ENCODE assay signal across 8 cellular contexts in the genomic region with DNA sequence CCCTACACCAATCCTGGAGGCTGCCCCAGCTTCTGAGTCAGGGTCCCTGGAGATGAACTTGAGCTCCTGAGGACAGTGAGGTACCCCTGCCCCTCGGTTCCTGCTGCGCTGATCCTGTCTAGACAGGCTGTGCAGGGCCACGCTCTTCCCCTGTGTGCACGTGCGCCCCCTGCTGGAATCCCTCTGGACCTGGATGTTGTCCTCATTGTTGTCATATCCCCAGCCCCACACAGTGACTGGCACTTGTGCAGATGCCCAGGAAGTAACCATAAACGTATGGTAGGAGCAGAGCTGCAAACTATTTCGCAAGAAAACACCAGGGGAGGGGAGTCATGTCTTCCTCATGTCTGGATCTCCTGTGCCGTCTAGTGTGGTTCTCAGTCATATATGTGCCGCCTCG.
DNase-seq lines count a peak whose midpoint lies in the region; ATAC-seq and TF ChIP-seq lines count a peak whose summit lies in the region.

No MANE protein-coding gene starts in this region.

- H3K4me3 ChIP-seq in psoas muscle (no peak overlapping the region), tibial nerve (no peak overlapping the region)

- no peaks in the 10 kb centered on the region for H3K27me3 ChIP-seq in psoas muscle (ENCODE audit: insufficient read depth in 3 of 3, low read length in 2 of 3)
- no peaks in the 10 kb centered on the region for H3K27me3 ChIP-seq in tibial nerve

- no peak for TF ChIP-seq EP300 in tibial nerve (IDR thresholded peaks at IDR 0.05)

- TF ChIP-seq POLR2A in tibial nerve (IDR thresholded peaks at IDR 0.05), result no peak

- H3K36me3 ChIP-seq in psoas muscle (ENCODE audit: insufficient read depth in 1 of 2, low read depth in 1 of 2) (no peaks in the 10 kb centered on the region), tibial nerve (no peaks in the 10 kb centered on the region)

- ATAC-seq in psoas muscle, result peak; percentile 60 to 75 (median 67)

- TF ChIP-seq CTCF in GM10248 (IDR thresholded peaks at IDR 0.05; ENCODE audit: control extremely low read depth, extremely low read depth, low read depth, missing control alignments), result peak; percentile 58
- TF ChIP-seq CTCF in psoas muscle (IDR thresholded peaks at IDR 0.05), result peak; percentile 42
- TF ChIP-seq CTCF in tibial nerve (IDR thresholded peaks at IDR 0.05), result peak in 1 of 5 experiments; percentile 5

- CTCF ChIA-PET in GM10248 (lab: Yijun Ruan, JAX), result interaction anchor here (0.6 to 2.3 kb wide), 12 partner anchors 10 to 146 kb away, joined by 3 to 14 read pairs (median 4); no protein-coding TSS in a partner anchor

- intact Hi-C loops in psoas muscle (cut with DNase I), result loop anchor here in 1 of 2 donors (10.0 kb wide), 1 partner anchor 259 kb away; no protein-coding TSS in a partner anchor

- DNase-seq in GM10248 (ENCODE audit: extremely low spot score) (peak; percentile 41), NCI-H146 (lab: John Stamatoyannopoulos, UW) (peak; percentile 48), germinal center (ENCODE audit: low spot score) (peak; percentile 18), psoas muscle (peak; percentile 41 to 62), SW480 (ENCODE audit: low spot score) (no peak), NCI-H446 (lab: John Stamatoyannopoulos, UW) (no peak), tibial nerve (ENCODE audit: low spot score in 2 of 2) (no peak)
- DNase-seq in activated CD8-positive, alpha-beta memory T cell treated with anti-CD3 and anti-CD28 coated beads for 24 hours, result peak; percentile 63

- H3K4me1 ChIP-seq in psoas muscle (no peaks in the 10 kb centered on the region), tibial nerve (no peaks in the 10 kb centered on the region)

- H3K27ac ChIP-seq in psoas muscle (no peak overlapping the region), tibial nerve (no peak overlapping the region)

- peaks cover 6% of the 10 kb centered on the region for H3K9me3 ChIP-seq in psoas muscle
- H3K9me3 ChIP-seq in tibial nerve, result peaks cover 0 to 55% (median 2%) of the 10 kb centered on the region in 4 donors

- POLR2A ChIA-PET in GM10248 (lab: Yijun Ruan, JAX), result no interaction called here

- WGBS in psoas muscle, 3 donors, result 37 to 40% (median 40%) methylated on average over 10 of the region's 10 CpGs
- 39 to 70% methylated on average over 6 to 10 of the region's 10 CpGs for WGBS in tibial nerve, 2 donors

Comparison
In these comparisons a context has a peak if more than half of its experiments do, and no peak if none do; other contexts are left out.
1. DNase-seq: peak in GM10248 (single experiment), NCI-H146 (single experiment), activated CD8-positive, alpha-beta memory T cell treated with anti-CD3 and anti-CD28 coated beads for 24 hours (single experiment), germinal center (single experiment) and psoas muscle (2 of 2); none in SW480 (single experiment), NCI-H446 (0 of 2) and tibial nerve (0 of 2).